In the genomic region with DNA sequence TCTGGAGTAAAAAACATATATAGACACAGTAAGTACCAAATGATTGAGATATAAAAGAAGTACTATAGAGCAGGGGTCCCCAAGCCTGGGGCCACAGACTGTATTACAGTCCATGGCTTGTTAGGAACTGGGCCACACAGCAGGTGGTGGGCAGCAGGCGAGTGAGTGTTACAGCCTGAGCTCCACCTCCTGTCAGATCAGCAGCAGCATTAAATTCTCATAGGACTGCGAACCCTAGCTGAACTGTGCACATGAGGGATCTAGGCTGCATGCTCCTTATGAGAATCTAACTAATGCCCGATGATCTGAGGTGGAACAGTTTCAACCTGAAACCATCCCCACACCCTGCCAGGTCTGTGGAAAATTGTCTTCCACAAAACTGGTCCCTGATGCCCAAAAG, we compare ENCODE assay signal across 22 cellular contexts.
"Had no signal": no experiment of that assay in that cellular context is flagged by ENCODE, and none has a peak within 500 bp of the region (broad histone marks: within the 10 kb centered on the region; RNA-seq: fewer than 3 reads in every experiment).

No MANE protein-coding gene starts in this region.

- DNase-seq: effector CD8-positive, alpha-beta T cell; endodermal cell; foreskin fibroblast; gastrocnemius medialis; head of caudate nucleus; kidney; left ventricle myocardium superior; lower lobe of right lung; right cardiac atrium; sigmoid colon; stimulated activated CD4-positive, alpha-beta T cell treated with anti-CD3 and anti-CD28 coated beads, Interleukin-2, amount 100 ng/mL, for 24 hours; stimulated activated CD4-positive, alpha-beta T cell treated with anti-CD3 and anti-CD28 coated beads, Interleukin-4, amount 100 ng/mL, for 24 hours; stimulated activated naive CD4-positive, alpha-beta T cell treated with Interleukin-2 at 50 U/mL for 16 hours; stomach; thyroid gland; trophoblast cell had no signal

- H3K27ac Mint-ChIP-seq: dendritic cell treated with granulocyte-macrophage colony-stimulating factor and Interleukin-4, amounts not matched to agents 40 ng/mL and 50 ng/mL, for 4 days; endodermal cell; natural killer cell treated with Interleukin-12 subunit alpha and Interleukin-12 subunit beta and Interleukin-15 and Interleukin-18, amount 100 ng/mL, for 72 hours; neural progenitor cell; progenitor cell of endocrine pancreas; stimulated activated effector memory CD8-positive, alpha-beta T cell treated with anti-CD3 and anti-CD28 coated beads, Interleukin-12 subunit alpha, Interleukin-12 subunit beta, amount 100 ng/mL, for 72 hours had no signal

- H3K4me3 ChIP-seq: gastrocnemius medialis, lower lobe of right lung, neural progenitor cell, sigmoid colon, stomach, thyroid gland, vagina had no signal

- H3K27me3 Mint-ChIP-seq: dendritic cell treated with granulocyte-macrophage colony-stimulating factor and Interleukin-4, amounts not matched to agents 40 ng/mL and 50 ng/mL, for 4 days; progenitor cell of endocrine pancreas had no signal

- H3K4me3 Mint-ChIP-seq: dendritic cell treated with granulocyte-macrophage colony-stimulating factor and Interleukin-4, amounts not matched to agents 40 ng/mL and 50 ng/mL, for 4 days; endodermal cell; natural killer cell treated with Interleukin-12 subunit alpha and Interleukin-12 subunit beta and Interleukin-15 and Interleukin-18, amount 100 ng/mL, for 72 hours; neural progenitor cell; stimulated activated effector memory CD8-positive, alpha-beta T cell treated with anti-CD3 and anti-CD28 coated beads, Interleukin-12 subunit alpha, Interleukin-12 subunit beta, amount 100 ng/mL, for 72 hours had no signal

- H3K9me3 Mint-ChIP-seq: dendritic cell treated with granulocyte-macrophage colony-stimulating factor and Interleukin-4, amounts not matched to agents 40 ng/mL and 50 ng/mL, for 4 days; endodermal cell; natural killer cell treated with Interleukin-12 subunit alpha and Interleukin-12 subunit beta and Interleukin-15 and Interleukin-18, amount 100 ng/mL, for 72 hours; neural progenitor cell; stimulated activated effector memory CD8-positive, alpha-beta T cell treated with anti-CD3 and anti-CD28 coated beads, Interleukin-12 subunit alpha, Interleukin-12 subunit beta, amount 100 ng/mL, for 72 hours had no signal

- H3K36me3 Mint-ChIP-seq: natural killer cell treated with Interleukin-12 subunit alpha and Interleukin-12 subunit beta and Interleukin-15 and Interleukin-18, amount 100 ng/mL, for 72 hours; neural progenitor cell; stimulated activated effector memory CD8-positive, alpha-beta T cell treated with anti-CD3 and anti-CD28 coated beads, Interleukin-12 subunit alpha, Interleukin-12 subunit beta, amount 100 ng/mL, for 72 hours had no signal

- H3K4me1 Mint-ChIP-seq: endodermal cell; stimulated activated effector memory CD8-positive, alpha-beta T cell treated with anti-CD3 and anti-CD28 coated beads, Interleukin-12 subunit alpha, Interleukin-12 subunit beta, amount 100 ng/mL, for 72 hours had no signal
